Comparison of ENCODE assay signal across 2 cellular contexts in the genomic region with DNA sequence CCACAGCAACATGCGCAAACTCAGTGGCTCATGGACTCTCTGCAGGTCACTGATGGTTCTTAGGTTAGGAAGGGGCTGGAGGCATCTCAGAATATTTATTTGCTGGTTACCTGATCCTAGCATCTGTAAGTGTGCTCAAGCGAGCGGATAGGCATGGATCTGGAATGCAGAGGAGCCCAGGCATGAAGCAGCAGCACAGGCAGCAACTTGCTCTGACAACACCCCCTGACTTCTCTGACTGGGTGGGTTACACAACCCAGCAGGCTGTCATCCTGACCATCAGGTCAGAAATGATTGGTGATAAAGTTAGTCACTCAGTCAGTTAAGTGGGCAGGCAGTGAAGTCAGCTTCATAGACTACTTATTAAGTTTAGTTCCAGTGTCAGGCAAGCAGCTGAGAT. TPM values are rescaled to one million over a fixed set of nuclear protein-coding genes. Genes with fewer than 3 reads are reported as not detected.
"Had no signal": no experiment of that assay in that cellular context is flagged by ENCODE, and none has a peak within 500 bp of the region (broad histone marks: within the 10 kb centered on the region; RNA-seq: fewer than 3 reads in every experiment).

No MANE protein-coding gene starts in this region.

RNA-seq across cellular contexts. Expression of a gene that starts 50.4 kb away (rescaled TPM):
- total RNA-seq: aorta, T-helper 17 cell had no signal
